In genomic region chr11:95925011-95925410, GRCh38 we compare ENCODE assay signal across 1 cellular context.
TF ChIP-seq lines count a peak whose summit lies in the region.

No MANE protein-coding gene starts in this region.

TF ChIP-seq in HepG2, 621 proteins besides CTCF, POLR2A, EP300 and RAD21:
- peak; percentile 92 for TF ChIP-seq NFE2L2 (IDR thresholded peaks at IDR 0.05; ENCODE audit: low read length)
- TF ChIP-seq FOSL2 (CRISPR knock-in tag; IDR thresholded peaks at IDR 0.05) = peak; percentile 30; the same call in 1 of the 2 replicates
- no peak for TF ChIP-seq U2AF1 (optimal IDR thresholded peaks at IDR 0.05; ENCODE audit: low read depth, low read length)
- TF ChIP-seq RBFOX2 (IDR thresholded peaks at IDR 0.05; ENCODE audit: low read depth, low read length) = peak; percentile 45; the same call in 1 of the 2 replicates
- TF ChIP-seq ZNF780A (CRISPR knock-in tag; IDR thresholded peaks at IDR 0.05) = no peak
- TF ChIP-seq NFE2 (CRISPR knock-in tag; IDR thresholded peaks at IDR 0.05) = peak; percentile 81; the same call in 1 of the 2 replicates
- TF ChIP-seq MAFK (conservative IDR thresholded peaks at IDR 0.05 in 1 of 2, IDR thresholded peaks at IDR 0.05 in 1 of 2; ENCODE audit: low read length in 2 of 2) = peak; percentile 62 to 75
- peak; percentile 64; the same call in 1 of the 2 replicates for TF ChIP-seq MAFF (IDR thresholded peaks at IDR 0.05; ENCODE audit: low read depth, low read length)
- TF ChIP-seq ZNF552 (CRISPR knock-in tag; IDR thresholded peaks at IDR 0.05; ENCODE audit: borderline replicate concordance) = no peak
